In the genomic region with DNA sequence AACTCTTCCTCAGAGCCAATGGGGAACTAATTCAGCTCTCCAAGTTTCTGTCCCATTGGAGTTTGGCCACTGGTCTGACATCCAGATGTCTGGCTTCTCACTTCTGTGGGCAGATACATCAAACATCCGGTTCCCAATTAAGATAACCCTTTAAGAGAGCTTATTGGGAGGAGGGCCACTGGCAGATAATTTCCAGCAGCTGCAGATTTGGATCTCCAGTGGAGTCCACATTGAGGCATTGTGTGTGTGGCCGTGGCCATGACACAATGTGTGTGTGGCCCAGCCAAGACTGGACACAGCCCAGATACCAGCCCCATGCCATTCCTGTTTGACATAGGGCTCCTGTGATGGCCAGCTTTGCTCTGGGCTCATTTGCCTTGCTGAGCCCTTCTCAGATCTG, we compare ENCODE assay signal across 22 cellular contexts.
"Had no signal": no experiment of that assay in that cellular context is flagged by ENCODE, and none has a peak within 500 bp of the region (broad histone marks: within the 10 kb centered on the region; RNA-seq: fewer than 3 reads in every experiment).

No MANE protein-coding gene starts in this region.

- H3K4me3 Mint-ChIP-seq: dendritic cell treated with granulocyte-macrophage colony-stimulating factor and Interleukin-4, amounts not matched to agents 40 ng/mL and 50 ng/mL, for 4 days; effector memory CD8-positive, alpha-beta T cell; immature natural killer cell; naive thymus-derived CD4-positive, alpha-beta T cell; nephron progenitor cell; stimulated activated memory B cell treated with anti-CD40 and anti-IgM and Interleukin-4, amounts not matched to agents 10 μg/mL and 1 μg/mL and 100 μg/mL, for 72 hours; stimulated activated naive CD8-positive, alpha-beta T cell treated with anti-CD3 and anti-CD28 coated beads, Interleukin-15, Interleukin-2, amounts not matched to agents 100 ng/mL and 50 ng/mL, for 24 hours had no signal

- H3K27me3 ChIP-seq: gastroesophageal sphincter, neutrophil, right lobe of liver, spleen, testis, tibial nerve had no signal

- H3K36me3 Mint-ChIP-seq: immature natural killer cell; naive thymus-derived CD4-positive, alpha-beta T cell; stimulated activated memory B cell treated with anti-CD40 and anti-IgM and Interleukin-4, amounts not matched to agents 10 μg/mL and 1 μg/mL and 100 μg/mL, for 72 hours had no signal

- H3K27ac ChIP-seq: gastroesophageal sphincter, left ventricle myocardium inferior, lower lobe of right lung, neutrophil, psoas muscle, right lobe of liver, spleen, testis, tibial nerve had no signal

- H3K9me3 Mint-ChIP-seq: dendritic cell treated with granulocyte-macrophage colony-stimulating factor and Interleukin-4, amounts not matched to agents 40 ng/mL and 50 ng/mL, for 4 days; effector memory CD8-positive, alpha-beta T cell; nephron progenitor cell; stimulated activated memory B cell treated with anti-CD40 and anti-IgM and Interleukin-4, amounts not matched to agents 10 μg/mL and 1 μg/mL and 100 μg/mL, for 72 hours; stimulated activated naive CD8-positive, alpha-beta T cell treated with anti-CD3 and anti-CD28 coated beads, Interleukin-15, Interleukin-2, amounts not matched to agents 100 ng/mL and 50 ng/mL, for 24 hours had no signal

- H3K9me3 ChIP-seq: gastroesophageal sphincter, left ventricle myocardium inferior, lower lobe of right lung, neutrophil, psoas muscle, right lobe of liver, spleen, testis, tibial nerve had no signal

- DNase-seq: cerebellar nuclear complex; effector memory CD8-positive, alpha-beta T cell; immature natural killer cell; left ventricle myocardium inferior; lower lobe of right lung; mesenchymal stem cell; naive thymus-derived CD4-positive, alpha-beta T cell; nephron progenitor cell; psoas muscle; retina; right lobe of liver; spleen; stimulated activated CD4-positive, alpha-beta T cell treated with anti-CD3 and anti-CD28 coated beads, Interleukin-15, amount 100 ng/mL, for 24 hours; stimulated activated CD4-positive, alpha-beta T cell treated with anti-CD3 and anti-CD28 coated beads, Interleukin-1b, Interleukin-23, amount 100 ng/mL, for 48 hours; stimulated activated CD4-positive, alpha-beta T cell treated with anti-CD3 and anti-CD28 coated beads, Interleukin-4, amount 100 ng/mL, for 24 hours; testis had no signal

- H3K4me1 ChIP-seq: gastroesophageal sphincter, left ventricle myocardium inferior, lower lobe of right lung, psoas muscle, right lobe of liver, spleen, testis, tibial nerve had no signal

- H3K36me3 ChIP-seq: gastroesophageal sphincter, left ventricle myocardium inferior, lower lobe of right lung, neutrophil, right lobe of liver, spleen, tibial nerve had no signal

- H3K27ac Mint-ChIP-seq: dendritic cell treated with granulocyte-macrophage colony-stimulating factor and Interleukin-4, amounts not matched to agents 40 ng/mL and 50 ng/mL, for 4 days; effector memory CD8-positive, alpha-beta T cell; immature natural killer cell; naive thymus-derived CD4-positive, alpha-beta T cell; nephron progenitor cell; stimulated activated memory B cell treated with anti-CD40 and anti-IgM and Interleukin-4, amounts not matched to agents 10 μg/mL and 1 μg/mL and 100 μg/mL, for 72 hours; stimulated activated naive CD8-positive, alpha-beta T cell treated with anti-CD3 and anti-CD28 coated beads, Interleukin-15, Interleukin-2, amounts not matched to agents 100 ng/mL and 50 ng/mL, for 24 hours had no signal

- H3K4me3 ChIP-seq: gastroesophageal sphincter, left ventricle myocardium inferior, lower lobe of right lung, psoas muscle, right lobe of liver, spleen, testis, tibial nerve had no signal

- H3K4me1 Mint-ChIP-seq: immature natural killer cell; naive thymus-derived CD4-positive, alpha-beta T cell; stimulated activated memory B cell treated with anti-CD40 and anti-IgM and Interleukin-4, amounts not matched to agents 10 μg/mL and 1 μg/mL and 100 μg/mL, for 72 hours had no signal
